In the genomic region with DNA sequence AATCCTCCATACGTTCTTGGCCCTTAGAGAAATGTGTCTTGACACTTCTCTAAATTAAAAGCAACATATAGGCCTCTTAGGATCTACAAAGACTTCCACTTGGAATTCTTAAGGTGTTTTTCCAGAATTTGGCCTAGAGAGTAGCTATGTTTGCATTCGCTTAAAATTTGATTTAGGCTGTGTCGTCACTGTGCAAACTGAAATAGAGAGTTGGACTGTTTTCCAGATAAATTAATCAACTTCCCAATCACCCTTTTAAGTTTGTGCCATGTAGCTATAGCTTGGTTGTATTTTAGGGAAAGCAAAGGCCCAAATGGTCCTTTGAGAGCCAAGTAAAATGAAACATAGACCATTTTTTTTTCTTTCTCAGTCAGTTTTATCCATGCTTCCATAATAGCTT, we compare ENCODE assay signal across 1 cellular context.
TF ChIP-seq lines count a peak whose summit lies in the region.

No MANE protein-coding gene starts in this region.

TF ChIP-seq in HepG2, 621 proteins besides CTCF, POLR2A, EP300 and RAD21 (continued from another document):
- TF ChIP-seq, protein P1, sequence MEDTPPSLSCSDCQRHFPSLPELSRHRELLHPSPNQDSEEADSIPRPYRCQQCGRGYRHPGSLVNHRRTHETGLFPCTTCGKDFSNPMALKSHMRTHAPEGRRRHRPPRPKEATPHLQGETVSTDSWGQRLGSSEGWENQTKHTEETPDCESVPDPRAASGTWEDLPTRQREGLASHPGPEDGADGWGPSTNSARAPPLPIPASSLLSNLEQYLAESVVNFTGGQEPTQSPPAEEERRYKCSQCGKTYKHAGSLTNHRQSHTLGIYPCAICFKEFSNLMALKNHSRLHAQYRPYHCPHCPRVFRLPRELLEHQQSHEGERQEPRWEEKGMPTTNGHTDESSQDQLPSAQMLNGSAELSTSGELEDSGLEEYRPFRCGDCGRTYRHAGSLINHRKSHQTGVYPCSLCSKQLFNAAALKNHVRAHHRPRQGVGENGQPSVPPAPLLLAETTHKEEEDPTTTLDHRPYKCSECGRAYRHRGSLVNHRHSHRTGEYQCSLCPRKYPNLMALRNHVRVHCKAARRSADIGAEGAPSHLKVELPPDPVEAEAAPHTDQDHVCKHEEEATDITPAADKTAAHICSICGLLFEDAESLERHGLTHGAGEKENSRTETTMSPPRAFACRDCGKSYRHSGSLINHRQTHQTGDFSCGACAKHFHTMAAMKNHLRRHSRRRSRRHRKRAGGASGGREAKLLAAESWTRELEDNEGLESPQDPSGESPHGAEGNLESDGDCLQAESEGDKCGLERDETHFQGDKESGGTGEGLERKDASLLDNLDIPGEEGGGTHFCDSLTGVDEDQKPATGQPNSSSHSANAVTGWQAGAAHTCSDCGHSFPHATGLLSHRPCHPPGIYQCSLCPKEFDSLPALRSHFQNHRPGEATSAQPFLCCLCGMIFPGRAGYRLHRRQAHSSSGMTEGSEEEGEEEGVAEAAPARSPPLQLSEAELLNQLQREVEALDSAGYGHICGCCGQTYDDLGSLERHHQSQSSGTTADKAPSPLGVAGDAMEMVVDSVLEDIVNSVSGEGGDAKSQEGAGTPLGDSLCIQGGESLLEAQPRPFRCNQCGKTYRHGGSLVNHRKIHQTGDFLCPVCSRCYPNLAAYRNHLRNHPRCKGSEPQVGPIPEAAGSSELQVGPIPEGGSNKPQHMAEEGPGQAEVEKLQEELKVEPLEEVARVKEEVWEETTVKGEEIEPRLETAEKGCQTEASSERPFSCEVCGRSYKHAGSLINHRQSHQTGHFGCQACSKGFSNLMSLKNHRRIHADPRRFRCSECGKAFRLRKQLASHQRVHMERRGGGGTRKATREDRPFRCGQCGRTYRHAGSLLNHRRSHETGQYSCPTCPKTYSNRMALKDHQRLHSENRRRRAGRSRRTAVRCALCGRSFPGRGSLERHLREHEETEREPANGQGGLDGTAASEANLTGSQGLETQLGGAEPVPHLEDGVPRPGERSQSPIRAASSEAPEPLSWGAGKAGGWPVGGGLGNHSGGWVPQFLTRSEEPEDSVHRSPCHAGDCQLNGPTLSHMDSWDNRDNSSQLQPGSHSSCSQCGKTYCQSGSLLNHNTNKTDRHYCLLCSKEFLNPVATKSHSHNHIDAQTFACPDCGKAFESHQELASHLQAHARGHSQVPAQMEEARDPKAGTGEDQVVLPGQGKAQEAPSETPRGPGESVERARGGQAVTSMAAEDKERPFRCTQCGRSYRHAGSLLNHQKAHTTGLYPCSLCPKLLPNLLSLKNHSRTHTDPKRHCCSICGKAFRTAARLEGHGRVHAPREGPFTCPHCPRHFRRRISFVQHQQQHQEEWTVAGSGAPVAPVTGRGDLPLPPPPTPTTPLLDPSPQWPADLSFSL (CRISPR knock-in tag; IDR thresholded peaks at IDR 0.05) = no peak
TF ChIP-seq in HepG2: peak in this region for 0.
